In genomic region chr17:48612854-48613691, GRCh38 we compare ENCODE assay signal across 8 cellular contexts.
DNase-seq lines count a peak whose midpoint lies in the region.

No MANE protein-coding gene starts in this region.

- H3K9me3 Mint-ChIP-seq in stimulated activated naive CD8-positive, alpha-beta T cell treated with anti-CD3 and anti-CD28 coated beads, Interleukin-15, Interleukin-2, amounts not matched to agents 100 ng/mL and 50 ng/mL, for 24 hours: no peaks in the 10 kb centered on the region

- peaks cover 54% of the 10 kb centered on the region for H3K4me1 Mint-ChIP-seq in stimulated activated naive CD8-positive, alpha-beta T cell treated with anti-CD3 and anti-CD28 coated beads, Interleukin-15, Interleukin-2, amounts not matched to agents 100 ng/mL and 50 ng/mL, for 24 hours (ENCODE audit: low read depth)

- H3K4me3 ChIP-seq in NT2/D1 (ENCODE audit: insufficient read length, low read depth) (peak overlapping the region; percentile 15), adipocyte (ENCODE audit: low read length) (peak overlapping the region; percentile 86)

- H3K9ac ChIP-seq in NT2/D1 (ENCODE audit: insufficient read length, low read depth) (no peak overlapping the region), adipocyte (ENCODE audit: low read length) (peak overlapping the region; percentile 94)

- H3K27me3 ChIP-seq in NT2/D1 (ENCODE audit: insufficient read depth, insufficient read length): peaks cover 98% of the 10 kb centered on the region
- H3K27me3 ChIP-seq in adipocyte (replicated peaks; ENCODE audit: control insufficient read depth, insufficient read depth, low read length): peaks cover 27% of the 10 kb centered on the region

- H3K4me1 ChIP-seq in NT2/D1 (ENCODE audit: insufficient read depth, insufficient read length) (peaks cover 10% of the 10 kb centered on the region), adipocyte (ENCODE audit: control insufficient read depth, insufficient read depth, low read length) (peaks cover 22% of the 10 kb centered on the region)

- H3K36me3 Mint-ChIP-seq in stimulated activated naive CD8-positive, alpha-beta T cell treated with anti-CD3 and anti-CD28 coated beads, Interleukin-15, Interleukin-2, amounts not matched to agents 100 ng/mL and 50 ng/mL, for 24 hours (ENCODE audit: low read depth): no peaks in the 10 kb centered on the region

- H3K9me3 ChIP-seq in NT2/D1 (ENCODE audit: insufficient read depth, low read length) (no peaks in the 10 kb centered on the region), adipocyte (ENCODE audit: control insufficient read depth, low read length) (no peaks in the 10 kb centered on the region)

- H3K27ac Mint-ChIP-seq in stimulated activated naive CD8-positive, alpha-beta T cell treated with anti-CD3 and anti-CD28 coated beads, Interleukin-15, Interleukin-2, amounts not matched to agents 100 ng/mL and 50 ng/mL, for 24 hours: no peak overlapping the region

- H3K4me3 Mint-ChIP-seq in stimulated activated naive CD8-positive, alpha-beta T cell treated with anti-CD3 and anti-CD28 coated beads, Interleukin-15, Interleukin-2, amounts not matched to agents 100 ng/mL and 50 ng/mL, for 24 hours: peak overlapping the region; percentile 81

- H3K36me3 ChIP-seq in NT2/D1 (ENCODE audit: insufficient read depth, insufficient read length, low read length) (no peaks in the 10 kb centered on the region), adipocyte (ENCODE audit: control insufficient read depth, insufficient read depth, low read length, severe bottlenecking) (no peaks in the 10 kb centered on the region)

- peaks cover 79% of the 10 kb centered on the region for H3K27me3 Mint-ChIP-seq in stimulated activated naive CD8-positive, alpha-beta T cell treated with anti-CD3 and anti-CD28 coated beads, Interleukin-15, Interleukin-2, amounts not matched to agents 100 ng/mL and 50 ng/mL, for 24 hours

- DNase-seq in stimulated activated CD4-positive, alpha-beta T cell treated with anti-CD3 and anti-CD28 coated beads, Interleukin-12 subunit alpha, Interleukin-12 subunit beta, amount 100 ng/mL, for 4 hours: peak; percentile 50
- DNase-seq in stimulated activated CD4-positive, alpha-beta T cell treated with anti-CD3 and anti-CD28 coated beads, Interleukin-2, amount 100 ng/mL, for 48 hours: no peak
- DNase-seq in NT2/D1 (ENCODE audit: low read depth, low spot score): no peak
- no peak for DNase-seq in adipocyte (ENCODE audit: low read depth)
- DNase-seq in kidney tubule cell (ENCODE audit: low spot score): peak; percentile 53
- no peak for DNase-seq in cortex of kidney (lab: John Stamatoyannopoulos, UW)
- DNase-seq in NCI-H2196 (lab: John Stamatoyannopoulos, UW; ENCODE audit: unreplicated experiment): no peak

Comparison
In these comparisons a context has a peak if more than half of its experiments do, and no peak if none do; other contexts are left out.
1. DNase-seq: peak in stimulated activated CD4-positive, alpha-beta T cell treated with anti-CD3 and anti-CD28 coated beads, Interleukin-12 subunit alpha, Interleukin-12 subunit beta, amount 100 ng/mL, for 4 hours (single experiment) and kidney tubule cell (single experiment); none in stimulated activated CD4-positive, alpha-beta T cell treated with anti-CD3 and anti-CD28 coated beads, Interleukin-2, amount 100 ng/mL, for 48 hours (0 of 2), NT2/D1 (single experiment), adipocyte (single experiment), cortex of kidney (single experiment) and NCI-H2196 (single experiment).